ENCODE assay signal across 13 cellular contexts in the genomic region with DNA sequence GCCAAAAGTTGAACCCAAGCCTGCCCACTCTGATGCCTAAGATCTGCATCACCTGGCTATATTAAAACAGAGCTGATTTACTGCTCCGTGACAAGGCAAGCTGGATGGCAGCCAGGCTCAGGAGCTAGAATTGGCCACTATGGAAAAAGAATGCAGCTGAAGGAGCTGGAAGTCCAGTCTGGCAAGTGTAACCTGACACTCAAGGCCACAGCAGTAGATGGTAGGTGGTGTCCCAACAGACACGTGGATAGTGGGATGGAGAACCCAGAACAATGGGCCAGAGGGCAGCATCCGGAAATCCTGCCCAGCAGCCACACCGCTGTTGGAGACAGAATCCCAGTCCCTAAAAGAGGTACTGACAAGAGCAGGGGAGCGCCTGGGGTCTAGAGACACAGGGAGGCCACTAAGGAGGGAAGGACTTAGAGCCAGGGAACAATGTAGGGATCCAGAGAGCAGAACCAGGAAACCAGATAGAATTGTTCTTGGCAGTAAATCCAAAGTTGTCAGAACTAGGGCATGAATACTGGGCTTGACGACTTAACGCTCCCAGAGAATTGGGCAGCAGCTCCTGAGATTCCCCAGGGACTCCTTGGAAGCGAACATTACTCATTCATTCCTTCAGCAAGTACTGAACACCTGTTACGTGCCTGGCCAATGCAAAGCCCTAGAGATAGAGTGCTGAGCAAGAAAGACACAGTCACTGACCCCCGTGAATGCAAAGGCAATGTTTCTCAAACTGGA.
DNase-seq lines count a peak whose midpoint lies in the region; ATAC-seq, FAIRE-seq and TF ChIP-seq lines count a peak whose summit lies in the region.
"Had no signal": no experiment of that assay in that cellular context is flagged by ENCODE, and none has a peak within 500 bp of the region (broad histone marks: within the 10 kb centered on the region; RNA-seq: fewer than 3 reads in every experiment).

No MANE protein-coding gene starts in this region.

- H3K79me2 ChIP-seq in astrocyte (ENCODE audit: insufficient read depth, low read length): no peaks in the 10 kb centered on the region

- no peaks in the 10 kb centered on the region for H3K4me1 ChIP-seq in astrocyte (ENCODE audit: insufficient read depth, low read length)

- no peaks in the 10 kb centered on the region for H3K9me3 Mint-ChIP-seq in activated CD8-positive, alpha-beta memory T cell treated with anti-CD3 and anti-CD28 coated beads, Interleukin-2, amount 10 ng/mL, durations not matched to agents 7 days and 5 days (ENCODE audit: low read depth)
- H3K9me3 Mint-ChIP-seq in astrocyte (ENCODE audit: unreplicated experiment): peaks cover 9% of the 10 kb centered on the region
- H3K9me3 Mint-ChIP-seq: activated CD4-positive, alpha-beta T cell treated with anti-CD3 and anti-CD28 coated beads, Interleukin-2, amount 10 ng/mL, durations not matched to agents 24 days and 14 days had no signal

- FAIRE-seq in astrocyte (lab: Jason Lieb, UNC): no peak

- peaks cover 7% of the 10 kb centered on the region for H3K9me3 ChIP-seq in astrocyte (ENCODE audit: insufficient read depth, low read depth, low read length)

- H3K36me3 ChIP-seq in astrocyte (ENCODE audit: insufficient read depth, low read length): no peaks in the 10 kb centered on the region

- H3K36me3 Mint-ChIP-seq in activated CD8-positive, alpha-beta memory T cell treated with anti-CD3 and anti-CD28 coated beads, Interleukin-2, amount 10 ng/mL, durations not matched to agents 7 days and 5 days: peaks cover 6% of the 10 kb centered on the region
- H3K36me3 Mint-ChIP-seq in astrocyte (ENCODE audit: low read depth, unreplicated experiment): peaks cover 6% of the 10 kb centered on the region
- H3K36me3 Mint-ChIP-seq: mesothelial cell of epicardium had no signal

- H2AFZ ChIP-seq in astrocyte (ENCODE audit: low read depth, low read length): no peak overlapping the region

- H3K27me3 Mint-ChIP-seq in activated CD8-positive, alpha-beta memory T cell treated with anti-CD3 and anti-CD28 coated beads, Interleukin-2, amount 10 ng/mL, durations not matched to agents 7 days and 5 days: no peaks in the 10 kb centered on the region
- no peaks in the 10 kb centered on the region for H3K27me3 Mint-ChIP-seq in astrocyte (ENCODE audit: low read depth, unreplicated experiment)
- H3K27me3 Mint-ChIP-seq: activated CD4-positive, alpha-beta T cell treated with anti-CD3 and anti-CD28 coated beads, Interleukin-2, amount 10 ng/mL, durations not matched to agents 24 days and 14 days; activated naive CD8-positive, alpha-beta T cell treated with anti-CD3 and anti-CD28 coated beads, Interleukin-2, amount 10 ng/mL, durations not matched to agents 7 days and 5 days; stimulated activated naive CD8-positive, alpha-beta T cell treated with anti-CD3 and anti-CD28 coated beads, Interleukin-15, amount 100 ng/mL, for 72 hours had no signal

- no peak for ATAC-seq in activated CD8-positive, alpha-beta memory T cell treated with anti-CD3 and anti-CD28 coated beads, Interleukin-2, amount 10 ng/mL, durations not matched to agents 7 days and 5 days

- CTCF ChIA-PET in activated CD8-positive, alpha-beta memory T cell treated with anti-CD3 and anti-CD28 coated beads, Interleukin-2, amount 10 ng/mL, durations not matched to agents 7 days and 5 days (lab: Charles Lee): interaction anchor here (1.0 kb wide), 1 partner anchor 192 kb away, joined by 3 read pairs; no protein-coding TSS in a partner anchor

- no peaks in the 10 kb centered on the region for H3K27me3 ChIP-seq in astrocyte (ENCODE audit: insufficient read depth, low read length)

- no peak overlapping the region for H3K4me2 ChIP-seq in astrocyte (ENCODE audit: low read length)

- no peak overlapping the region for H3K27ac ChIP-seq in astrocyte (ENCODE audit: low read depth, low read length)

- H3K9ac ChIP-seq in astrocyte (ENCODE audit: low read length): no peak overlapping the region

- H3K4me3 Mint-ChIP-seq in activated CD8-positive, alpha-beta memory T cell treated with anti-CD3 and anti-CD28 coated beads, Interleukin-2, amount 10 ng/mL, durations not matched to agents 7 days and 5 days: no peak overlapping the region
- H3K4me3 Mint-ChIP-seq in astrocyte (ENCODE audit: unreplicated experiment): no peak overlapping the region
- H3K4me3 Mint-ChIP-seq: activated CD4-positive, alpha-beta T cell treated with anti-CD3 and anti-CD28 coated beads, Interleukin-2, amount 10 ng/mL, durations not matched to agents 24 days and 14 days; activated naive CD8-positive, alpha-beta T cell treated with anti-CD3 and anti-CD28 coated beads, Interleukin-2, amount 10 ng/mL, durations not matched to agents 7 days and 5 days; mesothelial cell of epicardium; stimulated activated naive CD8-positive, alpha-beta T cell treated with anti-CD3 and anti-CD28 coated beads, Interleukin-15, amount 100 ng/mL, for 72 hours had no signal

- H3K4me3 ChIP-seq in astrocyte (ENCODE audit: insufficient read depth, low read depth, low read length): no peak overlapping the region

- TF ChIP-seq CTCF in astrocyte (IDR thresholded peaks at IDR 0.05; ENCODE audit: insufficient read depth, low read depth, low read length) (no peak), GM20000 (IDR thresholded peaks at IDR 0.05; ENCODE audit: extremely low read depth, missing control alignments) (no peak)

- peak; percentile 33 for DNase-seq in activated CD8-positive, alpha-beta memory T cell treated with anti-CD3 and anti-CD28 coated beads, Interleukin-2, amount 10 ng/mL, durations not matched to agents 7 days and 5 days
- no peak for DNase-seq in activated CD8-positive, alpha-beta memory T cell treated with anti-CD3 and anti-CD28 coated beads, Interleukin-2, amount 50 U/mL, for 48 hours
- DNase-seq in astrocyte (ENCODE audit: low read depth): peak; percentile 81
- peak; percentile 17 for DNase-seq in iPS DF 19.7 (ENCODE audit: low read depth, low spot score)
- DNase-seq in ureter (ENCODE audit: low spot score): peak; percentile 73
- DNase-seq in GM20000 (ENCODE audit: low spot score): no peak
- no peak for DNase-seq in activated CD4-positive, CD25-positive, alpha-beta regulatory T cell treated with anti-CD3 and anti-CD28 coated beads, Interleukin-2, amount 50 U/mL, for 72 hours
- DNase-seq in AML-193 (lab: John Stamatoyannopoulos, UW): no peak
- DNase-seq: activated naive CD8-positive, alpha-beta T cell treated with anti-CD3 and anti-CD28 coated beads, Interleukin-2, amount 10 ng/mL, durations not matched to agents 7 days and 5 days; stimulated activated CD4-positive, alpha-beta T cell treated with anti-CD3 and anti-CD28 coated beads, Interleukin-12 subunit alpha, Interleukin-12 subunit beta, amount 100 ng/mL, for 4 hours; stimulated activated naive CD8-positive, alpha-beta T cell treated with anti-CD3 and anti-CD28 coated beads, Interleukin-15, amount 100 ng/mL, for 72 hours had no signal

- peaks cover 31% of the 10 kb centered on the region for H4K20me1 ChIP-seq in astrocyte (ENCODE audit: insufficient read depth, low read length)

- H3K4me1 Mint-ChIP-seq in activated CD8-positive, alpha-beta memory T cell treated with anti-CD3 and anti-CD28 coated beads, Interleukin-2, amount 10 ng/mL, durations not matched to agents 7 days and 5 days: peaks cover 26% of the 10 kb centered on the region
- peaks cover 9% of the 10 kb centered on the region for H3K4me1 Mint-ChIP-seq in astrocyte (ENCODE audit: low read depth, unreplicated experiment)
- H3K4me1 Mint-ChIP-seq: mesothelial cell of epicardium had no signal

- no peak overlapping the region for H3K27ac Mint-ChIP-seq in activated CD8-positive, alpha-beta memory T cell treated with anti-CD3 and anti-CD28 coated beads, Interleukin-2, amount 10 ng/mL, durations not matched to agents 7 days and 5 days
- H3K27ac Mint-ChIP-seq in astrocyte (ENCODE audit: unreplicated experiment): no peak overlapping the region
- H3K27ac Mint-ChIP-seq: activated CD4-positive, alpha-beta T cell treated with anti-CD3 and anti-CD28 coated beads, Interleukin-2, amount 10 ng/mL, durations not matched to agents 24 days and 14 days; mesothelial cell of epicardium; stimulated activated naive CD8-positive, alpha-beta T cell treated with anti-CD3 and anti-CD28 coated beads, Interleukin-15, amount 100 ng/mL, for 72 hours had no signal

Comparison
In these comparisons a context has a peak if more than half of its experiments do, and no peak if none do; other contexts are left out.
1. DNase-seq: peak in activated CD8-positive, alpha-beta memory T cell treated with anti-CD3 and anti-CD28 coated beads, Interleukin-2, amount 10 ng/mL, durations not matched to agents 7 days and 5 days (single experiment), astrocyte (single experiment), iPS DF 19.7 (single experiment) and ureter (single experiment); none in activated CD8-positive, alpha-beta memory T cell treated with anti-CD3 and anti-CD28 coated beads, Interleukin-2, amount 50 U/mL, for 48 hours (single experiment), GM20000 (single experiment), activated CD4-positive, CD25-positive, alpha-beta regulatory T cell treated with anti-CD3 and anti-CD28 coated beads, Interleukin-2, amount 50 U/mL, for 72 hours (single experiment) and AML-193 (0 of 2).